ENCODE assay signal across 8 cellular contexts in the genomic region with DNA sequence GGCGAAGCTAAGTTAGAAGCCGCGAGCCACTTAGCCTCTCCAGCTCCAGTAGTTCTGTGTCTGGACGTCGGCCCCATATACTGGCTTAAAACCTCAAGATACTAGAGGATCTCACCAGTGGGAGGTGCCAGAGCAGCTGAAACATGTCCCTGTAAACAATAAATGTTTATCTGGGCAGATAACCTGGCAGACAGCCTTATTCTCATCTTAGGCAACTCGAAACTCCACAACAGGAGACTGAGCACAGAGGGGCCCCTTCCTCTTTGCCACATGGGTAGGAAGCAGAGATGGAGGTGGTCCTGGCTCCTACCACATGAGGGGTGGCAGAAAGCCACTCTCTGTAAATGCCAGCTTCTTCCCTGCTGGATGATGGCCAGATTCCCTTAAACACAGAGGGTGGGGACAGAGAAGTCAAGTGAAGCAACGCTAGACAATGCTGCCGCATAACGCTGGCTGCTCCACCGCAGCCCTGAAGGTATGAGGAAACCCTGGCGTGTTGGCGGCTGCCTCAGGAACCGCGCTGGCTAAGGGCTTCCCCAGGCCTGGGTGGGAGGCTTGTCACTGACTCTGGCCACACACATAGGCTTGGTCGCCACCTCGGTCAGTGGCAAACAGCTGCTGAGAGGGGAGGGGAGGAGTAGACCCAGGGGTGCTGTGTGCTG.
DNase-seq lines count a peak whose midpoint lies in the region; ATAC-seq and TF ChIP-seq lines count a peak whose summit lies in the region.

No MANE protein-coding gene starts in this region.

- no peaks in the 10 kb centered on the region for H3K27me3 ChIP-seq in GM06990 (replicated peaks; ENCODE audit: control insufficient read depth, insufficient read depth, low read length)
- H3K27me3 ChIP-seq in mesendoderm (ENCODE audit: insufficient read depth, low read length, poor library complexity), result no peaks in the 10 kb centered on the region
- H3K27me3 ChIP-seq in aorta (ENCODE audit: control insufficient read depth in 1 of 2, insufficient read depth in 2 of 2, low read length in 1 of 2), result no peaks in the 10 kb centered on the region

- TF ChIP-seq CTCF in GM06990 (IDR thresholded peaks at IDR 0.05; ENCODE audit: insufficient read depth, low read length, poor library complexity, severe bottlenecking), result no peak

- H3K4me1 ChIP-seq in mesendoderm (ENCODE audit: control insufficient read depth, low read depth, low read length), result peaks cover 23% of the 10 kb centered on the region
- H3K4me1 ChIP-seq in aorta (ENCODE audit: control insufficient read depth in 1 of 2, insufficient read depth in 2 of 2, low read length in 2 of 2), result no peaks in the 10 kb centered on the region

- H3K4ac ChIP-seq in mesendoderm (ENCODE audit: low read depth, low read length), result no peak overlapping the region

- H3K56ac ChIP-seq in mesendoderm (ENCODE audit: low read length), result peak overlapping the region; percentile 3

- intact Hi-C loops in aorta (cut with DNase I), result no loop called here

- no peak overlapping the region for H4K5ac ChIP-seq in mesendoderm (ENCODE audit: low read length)

- H3K79me2 ChIP-seq in mesendoderm (ENCODE audit: control insufficient read depth, insufficient read depth, low read length), result no peaks in the 10 kb centered on the region

- H4K8ac ChIP-seq in mesendoderm (ENCODE audit: low read depth, low read length), result no peak overlapping the region

- H2AK5ac ChIP-seq in mesendoderm (ENCODE audit: low read length), result no peak overlapping the region

- no peak overlapping the region for H3K23ac ChIP-seq in mesendoderm (ENCODE audit: low read length)

- no CpG with 5 or more reads among the region's 16 CpGs for WGBS in mesendoderm (ENCODE audit: extremely low coverage, insufficient coverage, low lambda C conversion rate)
- WGBS in aorta, 2 donors, result 43 to 49% methylated on average over 16 of the region's 16 CpGs

- H3K4me2 ChIP-seq in mesendoderm (ENCODE audit: low read length), result no peak overlapping the region

- ATAC-seq in aorta (ENCODE audit: low FRiP score), result peak; percentile 83
- no peak for ATAC-seq in HG03039 (IDR thresholded peaks at IDR 0.05; ENCODE audit: unreplicated experiment)
- no peak for ATAC-seq in HG02981 (IDR thresholded peaks at IDR 0.05; ENCODE audit: unreplicated experiment)
- no peak for ATAC-seq in GM19467 (IDR thresholded peaks at IDR 0.05; ENCODE audit: unreplicated experiment)

- H2BK120ac ChIP-seq in mesendoderm (ENCODE audit: low read depth, low read length), result no peak overlapping the region

- H3K9ac ChIP-seq in mesendoderm (ENCODE audit: low read length), result no peak overlapping the region

- no peak overlapping the region for H3K4me3 ChIP-seq in GM06990 (replicated peaks; ENCODE audit: low read depth, low read length)
- no peak overlapping the region for H3K4me3 ChIP-seq in mesendoderm (ENCODE audit: low read length)
- no peak overlapping the region for H3K4me3 ChIP-seq in aorta (ENCODE audit: low read length in 2 of 2)

- H3K36me3 ChIP-seq in GM06990 (ENCODE audit: control insufficient read depth, insufficient read depth, low read length), result no peaks in the 10 kb centered on the region; the same call in none of the 2 replicates
- H3K36me3 ChIP-seq in mesendoderm (ENCODE audit: control insufficient read depth, insufficient read depth, low read length), result no peaks in the 10 kb centered on the region
- H3K36me3 ChIP-seq in aorta (ENCODE audit: control insufficient read depth in 1 of 2, insufficient read depth in 2 of 2, low read length in 1 of 2), result no peaks in the 10 kb centered on the region

- H2BK15ac ChIP-seq in mesendoderm (replicated peaks; ENCODE audit: low read depth), result no peak overlapping the region

- no peak overlapping the region for H3K27ac ChIP-seq in mesendoderm (ENCODE audit: low read depth, low read length)
- no peak overlapping the region for H3K27ac ChIP-seq in aorta (ENCODE audit: low read depth in 1 of 2, low read length in 2 of 2)

- DNase-seq in GM06990 (ENCODE audit: extremely low read depth, insufficient read length), result peak; percentile 54
- peak; percentile 3 for DNase-seq in NCI-H510A (lab: John Stamatoyannopoulos, UW)
- DNase-seq in dermis blood vessel endothelial cell, result peak; percentile 61
- DNase-seq in mesendoderm, result peak; percentile 32
- DNase-seq in aorta, result peak; percentile 82 to 88

- H3K79me1 ChIP-seq in mesendoderm (ENCODE audit: low read length), result no peaks in the 10 kb centered on the region

- H3K9me3 ChIP-seq in aorta (ENCODE audit: control insufficient read depth, low read length), result no peaks in the 10 kb centered on the region

- peak overlapping the region; percentile 27 for H2BK5ac ChIP-seq in mesendoderm (ENCODE audit: low read length)

- no peak overlapping the region for H3K18ac ChIP-seq in mesendoderm (ENCODE audit: low read length)

Comparison
In these comparisons a context has a peak if more than half of its experiments do, and no peak if none do; other contexts are left out.
1. DNase-seq: peak in every context shown above with its lines; median percentile 85 in aorta; 61 in dermis blood vessel endothelial cell; 54 in GM06990; 32 in mesendoderm; 3 in NCI-H510A.